In genomic region chr12:57386187-57386720, GRCh38 we compare ENCODE assay signal across 25 cellular contexts. TPM values are rescaled to one million over a fixed set of nuclear protein-coding genes. Genes with fewer than 3 reads are reported as not detected.
"Had no signal": no experiment of that assay in that cellular context is flagged by ENCODE, and none has a peak within 500 bp of the region (broad histone marks: within the 10 kb centered on the region; RNA-seq: fewer than 3 reads in every experiment).

No MANE protein-coding gene starts in this region.

- H3K9me3 ChIP-seq: SJSA1 had no signal

- H3K4me3 ChIP-seq: SJSA1, SK-N-MC had no signal

- H3K27me3 ChIP-seq: SJSA1 had no signal

- DNase-seq: Kasumi-1, KG1, MM.1S, MV-4-11, NCI-H1048, NCI-H1105, NCI-H1417, NCI-H1436 treated with DMSO at 0.1 percent for 48 hours, NCI-H187, NCI-H2029, NCI-H2081 treated with DMSO at 0.1 percent for 48 hours, NCI-H2171, NCI-H226, NCI-H446, NCI-H510A, NCI-H524 treated with DMSO at 0.1 percent for 48 hours, NCI-H69, NCI-H774, Right ventricle myocardium superior, RPMI8226, SIG-M5 had no signal

- H3K27ac ChIP-seq: SJSA1, SK-N-MC had no signal

RNA-seq across cellular contexts. Expression of gene INHBC, which starts 48.3 kb away (rescaled TPM):
- total RNA-seq: HT-29, M059J, Right ventricle myocardium superior had no signal
